In the genomic region with DNA sequence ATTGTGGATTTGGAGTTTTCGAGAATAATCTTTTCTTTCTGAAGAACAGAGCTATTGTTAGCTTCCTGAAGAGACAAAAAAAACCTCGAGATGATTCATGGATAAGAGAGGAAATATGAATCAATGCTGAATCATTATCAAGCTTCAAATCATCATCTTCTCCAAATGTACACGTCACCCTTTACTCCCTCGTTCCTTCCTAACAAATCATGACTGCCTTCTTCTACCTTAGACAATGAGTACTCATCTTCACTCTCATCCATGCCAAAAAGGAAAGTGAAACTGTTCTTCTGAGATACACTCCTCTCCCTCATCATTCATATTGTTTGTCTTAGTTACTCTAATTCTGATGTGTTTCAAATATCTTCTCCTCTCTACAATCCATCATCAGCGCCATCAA, we compare ENCODE assay signal across 14 cellular contexts.
DNase-seq lines count a peak whose midpoint lies in the region; ATAC-seq, FAIRE-seq and TF ChIP-seq lines count a peak whose summit lies in the region.
"Had no signal": no experiment of that assay in that cellular context is flagged by ENCODE, and none has a peak within 500 bp of the region (broad histone marks: within the 10 kb centered on the region; RNA-seq: fewer than 3 reads in every experiment).

No MANE protein-coding gene starts in this region.

- H3F3A ChIP-seq in GM23248 (ENCODE audit: insufficient read depth): no peaks in the 10 kb centered on the region
- no peaks in the 10 kb centered on the region for H3F3A ChIP-seq in Loucy (ENCODE audit: low read depth)

- no peak overlapping the region for H3K9ac ChIP-seq in GM23248
- H3K9ac ChIP-seq in Loucy (ENCODE audit: low read depth, low read length, poor library complexity, severe bottlenecking): no peak overlapping the region
- H3K9ac ChIP-seq in kidney (ENCODE audit: low read length in 2 of 2): no peak overlapping the region

- no peak overlapping the region for H3K27ac Mint-ChIP-seq in immature natural killer cell
- H3K27ac Mint-ChIP-seq: WTC11 had no signal

- peaks cover 1 to 6% of the 10 kb centered on the region in 2 donors for H3K4me1 Mint-ChIP-seq in immature natural killer cell
- H3K4me1 Mint-ChIP-seq: WTC11 had no signal

- H3K9me3 Mint-ChIP-seq in immature natural killer cell: peaks cover 4 to 17% (median 11%) of the 10 kb centered on the region in 6 donors

- H3K4me2 ChIP-seq in GM23248 (ENCODE audit: unreplicated experiment): no peak overlapping the region
- H3K4me2 ChIP-seq in Loucy (ENCODE audit: low read depth, low read length, poor library complexity, severe bottlenecking): peak overlapping the region; percentile 13

- no peaks in the 10 kb centered on the region for H3K4me1 ChIP-seq in GM23248 (ENCODE audit: insufficient read depth)
- no peaks in the 10 kb centered on the region for H3K4me1 ChIP-seq in Loucy (ENCODE audit: insufficient read depth, low read length, poor library complexity, severe bottlenecking)
- H3K4me1 ChIP-seq in Peyer's patch: no peaks in the 10 kb centered on the region
- no peaks in the 10 kb centered on the region for H3K4me1 ChIP-seq in kidney (ENCODE audit: control insufficient read depth in 1 of 2, insufficient read depth in 1 of 2, low read depth in 1 of 2, low read length in 2 of 2)

- no peaks in the 10 kb centered on the region for H3K9me2 ChIP-seq in GM23248 (ENCODE audit: insufficient read depth)
- H3K9me2 ChIP-seq in Loucy (replicated peaks; ENCODE audit: low read depth, low read length): no peaks in the 10 kb centered on the region

- H3K9me3 ChIP-seq in GM23248 (ENCODE audit: low read depth): no peaks in the 10 kb centered on the region
- H3K9me3 ChIP-seq in Loucy (ENCODE audit: insufficient read depth, low read depth, low read length): no peaks in the 10 kb centered on the region
- peaks cover 0 to 6% (median 0%) of the 10 kb centered on the region in 4 donors for H3K9me3 ChIP-seq in Peyer's patch
- H3K9me3 ChIP-seq in kidney (ENCODE audit: control insufficient read depth in 1 of 2, low read length in 2 of 2): no peaks in the 10 kb centered on the region

- TF ChIP-seq CTCF in Loucy (conservative IDR thresholded peaks at IDR 0.05; ENCODE audit: low read length) (no peak), Peyer's patch (IDR thresholded peaks at IDR 0.05) (no peak), kidney (IDR thresholded peaks at IDR 0.05; ENCODE audit: borderline replicate concordance, extremely low read depth, insufficient read depth) (no peak)

- H3K4me3 ChIP-seq in GM23248 (no peak overlapping the region), Loucy (ENCODE audit: low read length, poor library complexity, severe bottlenecking) (peak overlapping the region; percentile 24), Peyer's patch (no peak overlapping the region), kidney (ENCODE audit: low read length in 2 of 2) (no peak overlapping the region)

- in situ Hi-C loops in GM23248 (cut with MboI): no loop called here

- whole genome bisulfite sequencing in GM23248 (ENCODE audit: low coverage in 1 of 2, low lambda C conversion rate in 2 of 2, missing lambda C conversion rate in 2 of 2), 2 experiments: 17 to 20% methylated on average over 5 of the region's 5 CpGs

- H3K36me3 Mint-ChIP-seq in immature natural killer cell: no peaks in the 10 kb centered on the region

- intact Hi-C loops in kidney (cut with DNase I): no loop called here

- peak overlapping the region in 4 of 5 donors; percentile 2 to 48 (median 2) for H3K4me3 Mint-ChIP-seq in immature natural killer cell
- H3K4me3 Mint-ChIP-seq: WTC11 had no signal

- H3K79me2 ChIP-seq in GM23248 (ENCODE audit: insufficient read depth) (no peaks in the 10 kb centered on the region), Loucy (ENCODE audit: insufficient read depth, low read length) (no peaks in the 10 kb centered on the region)

- H3K36me3 ChIP-seq in GM23248 (ENCODE audit: low read depth): no peaks in the 10 kb centered on the region
- H3K36me3 ChIP-seq in Loucy (ENCODE audit: insufficient read depth, low read length): no peaks in the 10 kb centered on the region
- H3K36me3 ChIP-seq in Peyer's patch: no peaks in the 10 kb centered on the region
- H3K36me3 ChIP-seq in kidney (ENCODE audit: control insufficient read depth in 1 of 2, insufficient read depth in 2 of 2, low read length in 2 of 2): no peaks in the 10 kb centered on the region

- no peak for ATAC-seq in GM21447 (IDR thresholded peaks at IDR 0.05; ENCODE audit: unreplicated experiment)
- ATAC-seq: esophagus mucosa, left ventricle myocardium superior, WTC11 had no signal

- H3K27ac ChIP-seq in GM23248: no peak overlapping the region
- H3K27ac ChIP-seq in Peyer's patch: no peak overlapping the region
- no peak overlapping the region for H3K27ac ChIP-seq in kidney (ENCODE audit: low read depth in 2 of 2, low read length in 2 of 2)

- no peak for FAIRE-seq in kidney (lab: Jason Lieb, UNC)
- FAIRE-seq: GM18507 had no signal

- DNase-seq in EL: peak; percentile 24
- DNase-seq in GM23248: peak; percentile 22
- DNase-seq in immature natural killer cell: no peak
- no peak for DNase-seq in Peyer's patch
- no peak for DNase-seq in kidney
- DNase-seq in NCI-H1694 (lab: John Stamatoyannopoulos, UW): no peak
- DNase-seq: amniotic stem cell, left ventricle myocardium superior, NCI-H1092 had no signal

- H3K27me3 ChIP-seq in GM23248 (replicated peaks; ENCODE audit: insufficient read depth) (no peaks in the 10 kb centered on the region), Loucy (ENCODE audit: insufficient read depth, low read length, poor library complexity, severe bottlenecking) (no peaks in the 10 kb centered on the region), Peyer's patch (no peaks in the 10 kb centered on the region)

- H4K20me1 ChIP-seq in GM23248 (ENCODE audit: insufficient read depth): no peaks in the 10 kb centered on the region
- H4K20me1 ChIP-seq in Loucy (ENCODE audit: insufficient read depth, low read length, poor library complexity, severe bottlenecking): no peaks in the 10 kb centered on the region

- TF ChIP-seq POLR2A in Peyer's patch (IDR thresholded peaks at IDR 0.05): no peak

- H2AFZ ChIP-seq in GM23248 (no peak overlapping the region), Loucy (ENCODE audit: low read length) (0 out of 2 replicates have a peak overlapping the region, but pooled peaks have one; percentile 48)

- no peaks in the 10 kb centered on the region for H3K27me3 Mint-ChIP-seq in immature natural killer cell (ENCODE audit: low read depth in 3 of 3)

Comparison
In these comparisons a context has a peak if more than half of its experiments do, and no peak if none do; other contexts are left out.
1. DNase-seq: peak in EL (single experiment) and GM23248 (single experiment); none in immature natural killer cell (0 of 3), Peyer's patch (0 of 3), kidney (single experiment) and NCI-H1694 (single experiment).